ENCODE assay signal across 8 cellular contexts in the genomic region with DNA sequence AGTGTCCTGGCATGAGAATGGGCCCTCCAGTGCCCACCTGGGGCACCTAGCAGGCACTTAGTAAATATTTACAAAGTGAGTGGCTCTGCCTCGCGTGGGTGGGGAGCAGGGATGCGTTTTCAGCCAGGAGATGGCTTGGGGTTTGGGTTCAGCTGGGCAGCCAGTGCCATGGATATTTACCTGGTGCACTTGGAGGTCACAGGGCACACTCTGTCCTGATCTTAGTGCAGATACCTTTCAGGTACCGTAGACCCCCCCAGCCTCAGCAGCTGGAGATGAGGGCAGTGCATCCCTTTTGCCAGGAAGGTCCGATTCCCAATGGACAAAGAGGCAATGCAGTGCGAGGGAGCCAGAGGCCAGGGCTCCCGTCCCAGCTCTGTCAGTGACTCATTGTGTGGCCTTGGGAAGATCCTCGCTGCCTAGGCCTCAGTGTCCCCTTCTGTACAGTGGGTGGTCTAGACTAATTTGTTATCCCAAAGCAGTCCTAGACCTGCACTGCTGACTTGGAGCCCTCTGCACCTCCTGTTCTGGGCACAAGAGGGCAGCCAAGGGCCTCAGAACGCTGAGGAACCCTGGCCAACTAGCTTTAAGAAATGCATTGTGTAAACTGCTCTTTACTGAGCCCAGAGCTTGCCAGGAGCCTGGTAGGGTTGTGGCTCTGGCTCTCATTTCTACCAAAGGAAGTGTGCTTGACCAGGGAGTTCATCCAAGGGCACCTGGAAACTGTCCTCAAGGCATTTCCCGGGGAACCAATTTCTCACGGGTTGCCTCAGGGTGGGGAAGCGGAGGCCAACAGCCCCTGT. TPM values are rescaled to one million over a fixed set of nuclear protein-coding genes. Genes with fewer than 3 reads are reported as not detected.
DNase-seq lines count a peak whose midpoint lies in the region; ATAC-seq and TF ChIP-seq lines count a peak whose summit lies in the region.

No MANE protein-coding gene starts in this region.

- intact Hi-C loops in testis (cut with DNase I; ENCODE audit: low total_unique reads): loop anchor here (5.0 kb wide), 1 partner anchor 156 kb away; no protein-coding TSS in a partner anchor

- 57 to 61% methylated on average over 6 to 12 of the region's 12 CpGs for WGBS in testis, 2 donors

- H3K4me3 ChIP-seq in foreskin fibroblast (ENCODE audit: low read depth in 1 of 2, low read length in 2 of 2): no peak overlapping the region
- H3K4me3 ChIP-seq in testis: no peak overlapping the region

- no peaks in the 10 kb centered on the region for H3K36me3 ChIP-seq in testis (ENCODE audit: low read depth, missing control alignments)

- DNase-seq in C1 segment of cervical spinal cord (lab: John Stamatoyannopoulos, UW): peak in 12 of 14 donors; percentile 31 to 84 (median 71)
- DNase-seq in HuH-7.5 (ENCODE audit: low spot score): peak; percentile 76
- DNase-seq in RPMI8226: peak; percentile 81
- peak; percentile 26 for DNase-seq in activated T-helper 9 cell treated with anti-CD3 and anti-CD28 coated beads, Interleukin-2, amount 50 U/mL, for 16 hours (ENCODE audit: low read depth)
- peak; percentile 72 to 90 for DNase-seq in foreskin fibroblast
- peak; percentile 71 for DNase-seq in omental fat pad (ENCODE audit: low spot score)
- peak; percentile 88 for DNase-seq in testis

- H3K4me1 ChIP-seq in testis: peaks cover 10% of the 10 kb centered on the region

- no peak for TF ChIP-seq POLR2A in testis (IDR thresholded peaks at IDR 0.05)

- no peaks in the 10 kb centered on the region for H3K27me3 ChIP-seq in testis

- peak; percentile 94 for TF ChIP-seq CTCF in foreskin fibroblast (IDR thresholded peaks at IDR 0.05; ENCODE audit: low read depth, low read length)
- peak in 2 of 3 donors; percentile 60 to 94 for TF ChIP-seq CTCF in omental fat pad (IDR thresholded peaks at IDR 0.05)
- TF ChIP-seq CTCF in testis (IDR thresholded peaks at IDR 0.05): peak; percentile 80 to 92 (median 92)

- peak overlapping the region; percentile 10 to 44 for H3K27ac ChIP-seq in testis

- peak; percentile 83 for ATAC-seq in GM19372 (IDR thresholded peaks at IDR 0.05; ENCODE audit: low read depth, unreplicated experiment)
- ATAC-seq in omental fat pad (ENCODE audit: low FRiP score): peak; percentile 92

- H3K9me3 ChIP-seq in testis: no peaks in the 10 kb centered on the region

RNA-seq across cellular contexts. Expression of gene HDAC11, which starts 16.0 kb away (rescaled TPM):
- 10 to 100 TPM in 1 of 4 donors, 1 to 10 TPM in 3; 5.9 to 22.2 (median 9.3) TPM for total RNA-seq in omental fat pad
- total RNA-seq in testis: 10 to 100 TPM; 33.1 to 81.9 TPM
- 97.7 TPM for polyA plus RNA-seq in testis (ENCODE audit: insufficient read depth, low read depth, low replicate concordance)

RNA-seq across cellular contexts. Expression of gene FBLN2, which starts 52.8 kb away (rescaled TPM):
- 100 to 1,000 TPM; 156 to 568 (median 187) TPM for total RNA-seq in omental fat pad
- 100 to 1,000 TPM; 248 to 334 TPM for total RNA-seq in testis
- 172 TPM for polyA plus RNA-seq in testis (ENCODE audit: insufficient read depth, low read depth, low replicate concordance)

Comparison
In these comparisons a context has a peak if more than half of its experiments do, and no peak if none do; other contexts are left out.
1. DNase-seq: peak in every context shown above with its lines; median percentile 88 in testis; 81 in RPMI8226; 81 in foreskin fibroblast; 76 in HuH-7.5; 71 in C1 segment of cervical spinal cord; 71 in omental fat pad; 26 in activated T-helper 9 cell treated with anti-CD3 and anti-CD28 coated beads, Interleukin-2, amount 50 U/mL, for 16 hours.